In the genomic region with DNA sequence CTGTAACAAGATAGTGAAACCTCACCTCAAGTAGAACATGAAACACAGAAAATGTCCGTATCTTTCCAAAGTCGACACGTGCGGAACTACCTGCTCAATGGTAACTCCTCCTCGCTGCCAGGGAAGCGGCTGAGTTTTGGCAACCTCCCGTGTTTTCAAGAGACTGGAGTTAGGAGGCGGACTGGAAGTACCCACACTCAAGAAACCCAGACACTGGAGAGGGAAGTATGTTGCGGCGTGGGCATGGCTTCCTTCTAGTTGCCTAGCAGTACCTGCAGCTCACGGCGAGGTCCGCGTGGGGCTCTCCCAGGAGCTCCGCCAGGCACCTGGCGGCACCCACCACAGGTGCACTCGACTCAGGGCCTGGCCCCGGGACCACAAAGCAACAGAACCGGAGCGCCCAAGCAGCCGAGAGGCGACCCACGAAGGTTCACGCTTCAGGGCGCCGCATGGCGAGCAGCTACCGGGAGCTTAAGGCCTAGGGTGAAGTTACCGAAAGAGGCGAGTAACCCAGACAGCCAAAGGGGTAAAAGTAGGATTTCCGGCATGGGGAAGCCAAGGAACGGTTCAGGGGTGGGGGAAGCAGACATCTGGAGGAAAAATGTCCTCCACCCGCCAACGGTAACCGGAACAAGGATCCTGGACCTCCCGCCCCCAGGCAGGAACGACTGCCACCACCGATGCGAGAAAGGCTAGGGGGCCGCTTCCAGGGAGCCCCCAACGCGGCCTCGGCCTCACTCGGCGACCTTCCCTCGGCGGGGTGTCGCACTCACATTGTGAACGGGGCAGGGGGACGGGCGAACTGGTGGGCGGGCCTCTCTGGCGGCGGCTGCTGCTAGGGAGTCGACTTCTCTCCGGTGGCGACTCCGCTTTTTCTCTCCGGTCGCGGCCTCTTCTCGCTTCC, we compare ENCODE assay signal across 8 cellular contexts. TPM values are rescaled to one million over a fixed set of nuclear protein-coding genes. Genes with fewer than 3 reads are reported as not detected.
DNase-seq lines count a peak whose midpoint lies in the region; ATAC-seq, FAIRE-seq and TF ChIP-seq lines count a peak whose summit lies in the region.

No MANE protein-coding gene starts in this region.

- peaks cover 42% of the 10 kb centered on the region for H3K4me1 Mint-ChIP-seq in activated naive CD4-positive, alpha-beta T cell treated with anti-CD3 and anti-CD28 coated beads, Interleukin-2, amount 10 ng/mL, durations not matched to agents 7 days and 5 days

- no peaks in the 10 kb centered on the region for H3K9me3 Mint-ChIP-seq in activated naive CD4-positive, alpha-beta T cell treated with anti-CD3 and anti-CD28 coated beads, Interleukin-2, amount 10 ng/mL, durations not matched to agents 7 days and 5 days

- peak overlapping the region; percentile 100 for H3K4me3 Mint-ChIP-seq in activated naive CD4-positive, alpha-beta T cell treated with anti-CD3 and anti-CD28 coated beads, Interleukin-2, amount 10 ng/mL, durations not matched to agents 7 days and 5 days

- peak overlapping the region; percentile 100 for H3K27ac Mint-ChIP-seq in activated naive CD4-positive, alpha-beta T cell treated with anti-CD3 and anti-CD28 coated beads, Interleukin-2, amount 10 ng/mL, durations not matched to agents 7 days and 5 days

- H3K27me3 ChIP-seq in A673 (replicated peaks; ENCODE audit: insufficient read depth, low read depth, low read length, poor library complexity) (no peaks in the 10 kb centered on the region), RWPE2 (ENCODE audit: insufficient read depth, poor library complexity, severe bottlenecking) (no peaks in the 10 kb centered on the region), pancreas (no peaks in the 10 kb centered on the region), uterus (no peaks in the 10 kb centered on the region)

- TF ChIP-seq CTCF in A673 (conservative IDR thresholded peaks at IDR 0.05; ENCODE audit: low read depth, low read length), result no peak
- no peak for TF ChIP-seq CTCF in RWPE2 (IDR thresholded peaks at IDR 0.05; ENCODE audit: poor library complexity, severe bottlenecking)
- TF ChIP-seq CTCF in pancreas (IDR thresholded peaks at IDR 0.05), result no peak
- peak in 2 of 4 experiments; percentile 2 to 6 for TF ChIP-seq CTCF in uterus (IDR thresholded peaks at IDR 0.05)

- peaks cover 35% of the 10 kb centered on the region for H3K36me3 Mint-ChIP-seq in activated naive CD4-positive, alpha-beta T cell treated with anti-CD3 and anti-CD28 coated beads, Interleukin-2, amount 10 ng/mL, durations not matched to agents 7 days and 5 days

- ATAC-seq in GM18873 (IDR thresholded peaks at IDR 0.05; ENCODE audit: low FRiP score, unreplicated experiment), result peak; percentile 12
- ATAC-seq in RWPE2 (ENCODE audit: low read depth), result peak; percentile 11
- ATAC-seq in Right ventricle myocardium superior (ENCODE audit: poor library complexity), result peak; percentile 56
- ATAC-seq in pancreas, result peak; percentile 21 to 47 (median 35)

- CTCF ChIA-PET in A673 (lab: Charles Lee), result interaction anchor here (1.0 kb wide), 1 partner anchor 51 kb away, joined by 5 read pairs; no protein-coding TSS in a partner anchor
- CTCF ChIA-PET in activated naive CD4-positive, alpha-beta T cell treated with anti-CD3 and anti-CD28 coated beads, Interleukin-2, amount 10 ng/mL, durations not matched to agents 7 days and 5 days (lab: Charles Lee), result interaction anchor here (0.8 to 3.2 kb wide), 3 partner anchors 35 to 51 kb away, joined by 3 to 12 read pairs (median 4); no protein-coding TSS in a partner anchor

- H3K27ac ChIP-seq in A673 (ENCODE audit: low read depth, low read length, poor library complexity, severe bottlenecking) (peak overlapping the region; percentile 100), RWPE2 (ENCODE audit: poor library complexity, severe bottlenecking) (peak overlapping the region; percentile 93), pancreas (peak overlapping the region; percentile 95 to 100 (median 100)), uterus (peak overlapping the region; percentile 99 to 100)

- H3K36me3 ChIP-seq in A673 (ENCODE audit: insufficient read depth, low read length, poor library complexity, severe bottlenecking) (peaks cover 12% of the 10 kb centered on the region), RWPE2 (ENCODE audit: low read depth) (peaks cover 39% of the 10 kb centered on the region), pancreas (no peaks in the 10 kb centered on the region), uterus (no peaks in the 10 kb centered on the region)

- intact Hi-C loops in A673 (cut with micrococcal nuclease; ENCODE audit: unreplicated experiment) (loop anchor here (2.0 kb wide), 2 partner anchors 37 to 63 kb away; a partner anchor contains a TSS), Right ventricle myocardium superior (cut with DNase I) (loop anchor here (5.0 kb wide), 1 partner anchor 35 kb away; no protein-coding TSS in a partner anchor), pancreas (cut with DNase I) (no loop called here), uterus (cut with DNase I; ENCODE audit: low total_unique reads) (loop anchor here (5.0 kb wide), 1 partner anchor 40 kb away; a partner anchor contains a TSS)

- DNase-seq in A673 (ENCODE audit: low spot score) (peak; percentile 48), HK-2 (ENCODE audit: unreplicated experiment) (peak; percentile 55), RWPE2 (ENCODE audit: low spot score) (no peak), Right ventricle myocardium superior (peak; percentile 72), pancreas (peak; percentile 56 to 89 (median 72)), uterus (peak; percentile 44 to 48)
- peak; percentile 67 for DNase-seq in activated naive CD4-positive, alpha-beta T cell treated with anti-CD3 and anti-CD28 coated beads, Interleukin-2, amount 10 ng/mL, durations not matched to agents 7 days and 5 days

- POLR2A ChIA-PET in A673 (lab: Charles Lee; ENCODE audit: low non-redundant PET), result interaction anchor here (0.6 to 0.9 kb wide), 4 partner anchors 16 to 51 kb away, joined by 3 to 8 read pairs (median 4); a partner anchor contains a TSS

- no peaks in the 10 kb centered on the region for H3K9me3 ChIP-seq in A673 (ENCODE audit: low read depth, low read length, poor library complexity, severe bottlenecking)
- H3K9me3 ChIP-seq in RWPE2 (ENCODE audit: severe bottlenecking), result no peaks in the 10 kb centered on the region
- H3K9me3 ChIP-seq in pancreas, result no peaks in the 10 kb centered on the region
- no peaks in the 10 kb centered on the region for H3K9me3 ChIP-seq in uterus

- no peaks in the 10 kb centered on the region for H3K27me3 Mint-ChIP-seq in activated naive CD4-positive, alpha-beta T cell treated with anti-CD3 and anti-CD28 coated beads, Interleukin-2, amount 10 ng/mL, durations not matched to agents 7 days and 5 days

- TF ChIP-seq POLR2A in uterus (IDR thresholded peaks at IDR 0.05), result peak in 1 of 2 donors; percentile 12

- H3K4me3 ChIP-seq in A673 (ENCODE audit: low read depth, low read length, poor library complexity, severe bottlenecking) (peak overlapping the region; percentile 91), RWPE2 (ENCODE audit: severe bottlenecking) (peak overlapping the region; percentile 65), pancreas (peak overlapping the region; percentile 59 to 94 (median 78)), uterus (peak overlapping the region; percentile 93 to 98)

- FAIRE-seq in pancreas (lab: Jason Lieb, UNC), result no peak

- BruUV-seq in A673 (replicated peaks; lab: Mats Ljungman, UMichigan), result no TSS peak

- peaks cover 14% of the 10 kb centered on the region for H3K4me1 ChIP-seq in A673 (ENCODE audit: insufficient read depth, low read length, poor library complexity, severe bottlenecking)
- peaks cover 9% of the 10 kb centered on the region for H3K4me1 ChIP-seq in RWPE2 (ENCODE audit: insufficient read depth, poor library complexity, severe bottlenecking)
- H3K4me1 ChIP-seq in pancreas, result peaks cover 0 to 8% (median 0%) of the 10 kb centered on the region in 3 donors
- no peaks in the 10 kb centered on the region for H3K4me1 ChIP-seq in uterus

- WGBS in pancreas, 2 donors, result 0% methylated on average over 59 to 62 of the region's 62 CpGs

RNA-seq across cellular contexts. Expression of a gene that starts 0.6 kb away (rescaled TPM):
- total RNA-seq in A673 (2021) (413 and 450 TPM in 2 replicates), Right ventricle myocardium superior (132 TPM), pancreas (10 to 100 TPM; 48.8 to 98.1 (median 69.3) TPM), uterus (100 to 1,000 TPM in 3 of 4 donors, 10 to 100 TPM in 1; 80.7 to 236 (median 141) TPM)
- polyA plus RNA-seq in pancreas, result 10 to 100 TPM; 33.4 to 86.4 TPM

RNA-seq across cellular contexts. Expression of a gene that starts 37.6 kb away (rescaled TPM):
- total RNA-seq in A673 (2021) (906 and 908 TPM in 2 replicates), Right ventricle myocardium superior (449 TPM), pancreas (100 to 1,000 TPM; 305 to 633 (median 468) TPM), uterus (1,000 to 10,000 TPM in 2 of 4 donors, 100 to 1,000 TPM in 2; 942 to 2,684 (median 1,304) TPM)
- 100 to 1,000 TPM; 846 to 892 TPM for polyA plus RNA-seq in pancreas

RNA-seq across cellular contexts. Expression of a gene that starts 41.7 kb away (rescaled TPM):
- total RNA-seq in A673 (2021) (1,089 and 1,126 TPM in 2 replicates), Right ventricle myocardium superior (3,077 TPM), pancreas (100 to 1,000 TPM; 152 to 237 (median 211) TPM), uterus (100 to 1,000 TPM; 166 to 279 (median 244) TPM)
- polyA plus RNA-seq in pancreas, result 100 to 1,000 TPM; 126 to 299 TPM

RNA-seq across cellular contexts. Expression of a gene that starts 57.4 kb away (rescaled TPM):
- total RNA-seq in A673 (2021), result 126 and 139 TPM in 2 replicates
- total RNA-seq in Right ventricle myocardium superior, result 28.5 TPM
- 10 to 100 TPM; 29.7 to 59.9 (median 39.1) TPM for total RNA-seq in pancreas
- 10 to 100 TPM; 26.7 to 58.0 TPM for polyA plus RNA-seq in pancreas
- 100 to 1,000 TPM in 1 of 4 donors, 10 to 100 TPM in 3; 25.1 to 136 (median 28.9) TPM for total RNA-seq in uterus

Comparison
In these comparisons a context has a peak if more than half of its experiments do, and no peak if none do; other contexts are left out.
1. intact Hi-C loops: an anchor here in A673 (2.0 kb wide), Right ventricle myocardium superior (5.0 kb wide) and uterus (5.0 kb wide); none called in pancreas.